ENCODE assay signal across 22 cellular contexts in genomic region chr6:147909645-147910044, GRCh38.
A peak's percentile ranks its signal among the peaks of the same experiment; 100 is the strongest.
DNase-seq lines count a peak whose midpoint lies in the region; ATAC-seq lines count a peak whose summit lies in the region.
"Had no signal": no experiment of that assay in that cellular context is flagged by ENCODE, and none has a peak within 500 bp of the region (broad histone marks: within the 10 kb centered on the region; RNA-seq: fewer than 3 reads in every experiment).

No MANE protein-coding gene starts in this region.

- H3K27ac Mint-ChIP-seq in T-cell = no peak overlapping the region
- H3K27ac Mint-ChIP-seq: activated B cell treated with CpG ODN at 0.5 μM for 24 hours; activated CD8-positive, alpha-beta T cell treated with anti-CD3 and anti-CD28 coated beads, Interleukin-2, amount 10 ng/mL, durations not matched to agents 7 days and 5 days; activated T-cell treated with anti-CD3 and anti-CD28 coated beads, Interleukin-2, amount 50 U/mL, for 72 hours; CD14-positive monocyte; immature natural killer cell had no signal

- no peak overlapping the region for H3K4me3 Mint-ChIP-seq in T-cell
- H3K4me3 Mint-ChIP-seq: activated B cell treated with CpG ODN at 0.5 μM for 24 hours; activated CD8-positive, alpha-beta T cell treated with anti-CD3 and anti-CD28 coated beads, Interleukin-2, amount 10 ng/mL, durations not matched to agents 7 days and 5 days; activated T-cell treated with anti-CD3 and anti-CD28 coated beads, Interleukin-2, amount 50 U/mL, for 72 hours; CD14-positive monocyte; immature natural killer cell had no signal

- no peaks in the 10 kb centered on the region for H3K36me3 Mint-ChIP-seq in T-cell
- H3K36me3 Mint-ChIP-seq: CD14-positive monocyte, immature natural killer cell had no signal

- H3K4me1 Mint-ChIP-seq in T-cell = no peaks in the 10 kb centered on the region
- H3K4me1 Mint-ChIP-seq: activated B cell treated with CpG ODN at 0.5 μM for 24 hours, CD14-positive monocyte, immature natural killer cell had no signal

- POLR2A ChIA-PET in T-cell (lab: Charles Lee) = no interaction called here

- ATAC-seq in T-cell (replicated peaks in 1 of 4) = no peak
- ATAC-seq in HG02610 (IDR thresholded peaks at IDR 0.05; ENCODE audit: unreplicated experiment) = no peak
- ATAC-seq in GM21825 (IDR thresholded peaks at IDR 0.05; ENCODE audit: unreplicated experiment) = no peak
- ATAC-seq: A549; activated CD8-positive, alpha-beta T cell treated with anti-CD3 and anti-CD28 coated beads, Interleukin-2, amount 10 ng/mL, durations not matched to agents 7 days and 5 days; activated T-cell treated with anti-CD3 and anti-CD28 coated beads, Interleukin-2, amount 50 U/mL, for 72 hours; heart right ventricle; psoas muscle had no signal

- H3K27me3 Mint-ChIP-seq in T-cell = peaks cover 0 to 4% of the 10 kb centered on the region in 2 donors
- H3K27me3 Mint-ChIP-seq: activated B cell treated with CpG ODN at 0.5 μM for 24 hours had no signal

- CTCF ChIA-PET in T-cell (lab: Charles Lee) = no interaction called here

- H3K9me3 Mint-ChIP-seq in T-cell = peaks cover 0 to 10% (median 5%) of the 10 kb centered on the region in 3 donors
- H3K9me3 Mint-ChIP-seq: activated B cell treated with CpG ODN at 0.5 μM for 24 hours had no signal

- DNase-seq in AG08395 (ENCODE audit: low spot score) (peak; percentile 6), HS-5 (ENCODE audit: low read depth) (peak; percentile 19), amniotic stem cell (lab: John Stamatoyannopoulos, UW) (peak; percentile 19), kidney tubule cell (ENCODE audit: low spot score) (peak; percentile 66), NCI-H2029 (lab: John Stamatoyannopoulos, UW) (no peak), T-cell (no peak)
- DNase-seq: activated B cell treated with CpG ODN at 0.5 μM for 24 hours; activated CD8-positive, alpha-beta T cell treated with anti-CD3 and anti-CD28 coated beads, Interleukin-2, amount 10 ng/mL, durations not matched to agents 7 days and 5 days; activated naive CD4-positive, alpha-beta T cell treated with anti-CD3 and anti-CD28 coated beads, Interleukin-2, amount 50 U/mL, for 16 hours; activated T-cell treated with anti-CD3 and anti-CD28 coated beads, Interleukin-2, amount 50 U/mL, for 72 hours; colonic mucosa; heart right ventricle; immature natural killer cell; Kasumi-1; psoas muscle; spleen; stimulated activated CD8-positive, alpha-beta memory T cell treated with anti-CD3 and anti-CD28 coated beads, Interleukin-4, amount 100 ng/mL, for 48 hours; uterus had no signal

Comparison
In these comparisons a context has a peak if more than half of its experiments do, and no peak if none do; other contexts are left out.
1. DNase-seq: peak in AG08395 (single experiment), HS-5 (single experiment), amniotic stem cell (single experiment) and kidney tubule cell (single experiment); none in NCI-H2029 (single experiment) and T-cell (0 of 34).